Comparison of ENCODE assay signal across 20 cellular contexts in the genomic region with DNA sequence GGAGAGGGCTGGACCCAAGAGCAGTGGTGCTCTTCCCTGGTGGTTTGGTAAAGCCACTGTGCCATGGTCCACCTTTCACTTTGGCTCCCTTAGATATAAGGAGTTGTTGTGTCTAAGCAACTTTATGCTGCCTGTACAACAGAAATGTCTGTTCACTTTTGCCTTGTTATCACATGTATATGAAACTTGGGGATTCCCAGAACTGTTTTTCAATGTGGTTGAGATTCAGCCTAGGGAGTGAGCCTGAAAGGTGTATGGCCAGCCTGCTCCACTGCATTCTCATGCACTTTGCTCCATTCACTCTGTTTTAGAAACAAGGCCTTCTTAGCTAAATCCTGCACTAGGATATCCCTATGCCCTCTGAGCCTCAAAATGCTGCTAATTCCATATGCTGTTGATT.
DNase-seq lines count a peak whose midpoint lies in the region; ATAC-seq, FAIRE-seq and TF ChIP-seq lines count a peak whose summit lies in the region.
"Had no signal": no experiment of that assay in that cellular context is flagged by ENCODE, and none has a peak within 500 bp of the region (broad histone marks: within the 10 kb centered on the region; RNA-seq: fewer than 3 reads in every experiment).

No MANE protein-coding gene starts in this region.

- no peaks in the 10 kb centered on the region for H3K27me3 Mint-ChIP-seq in chondrocyte (ENCODE audit: low read depth)
- H3K27me3 Mint-ChIP-seq: CD8-positive, alpha-beta memory T cell had no signal

- peak; percentile 69 for ATAC-seq in GM18508 (IDR thresholded peaks at IDR 0.05; ENCODE audit: insufficient read depth, unreplicated experiment)
- ATAC-seq in GM19397 (IDR thresholded peaks at IDR 0.05; ENCODE audit: unreplicated experiment) = peak; percentile 52
- ATAC-seq in HG03457 (IDR thresholded peaks at IDR 0.05; ENCODE audit: unreplicated experiment) = peak; percentile 62
- peak; percentile 15 for ATAC-seq in left colon
- ATAC-seq: activated CD4-positive, CD25-positive, alpha-beta regulatory T cell treated with anti-CD3 and anti-CD28 coated beads, Interleukin-2, amount 50 U/mL, for 24 hours; activated naive CD4-positive, alpha-beta T cell treated with anti-CD3 and anti-CD28 coated beads, Interleukin-2, amount 50 U/mL, for 72 hours had no signal

- no peak for FAIRE-seq in frontal cortex (lab: Jason Lieb, UNC)

- DNase-seq in left colon = no peak
- no peak for DNase-seq in frontal cortex (ENCODE audit: low spot score in 2 of 2)
- no peak for DNase-seq in chondrocyte (ENCODE audit: low spot score)
- no peak for DNase-seq in NOMO-1 (lab: John Stamatoyannopoulos, UW; ENCODE audit: unreplicated experiment in 2 of 2)
- DNase-seq: CD8-positive, alpha-beta memory T cell; colonic mucosa; heart right ventricle; HFFc6; immature natural killer cell; NCI-H187; NCI-H345; SK-N-SH; stimulated activated CD8-positive, alpha-beta memory T cell treated with anti-CD3 and anti-CD28 coated beads, Interleukin-4, amount 100 ng/mL, for 48 hours; T-helper 9 cell had no signal

- H3K27ac Mint-ChIP-seq in chondrocyte (ENCODE audit: unreplicated experiment) = no peak overlapping the region
- H3K27ac Mint-ChIP-seq: activated naive CD4-positive, alpha-beta T cell treated with anti-CD3 and anti-CD28 coated beads, Interleukin-2, amount 50 U/mL, for 72 hours; activated T-helper 1 cell treated with anti-CD3 and anti-CD28 coated beads, Interleukin-12 subunit alpha, Interleukin-12 subunit beta, Interleukin-2, Interleukin-4 antibody, amounts not matched to agents 30 ng/mL and 10 ng/mL and 1 ng/mL, durations not matched to agents 14 hours and 24 hours and 36 hours; CD8-positive, alpha-beta memory T cell; HFFc6; immature natural killer cell had no signal

- no peak overlapping the region for H3K4me3 Mint-ChIP-seq in chondrocyte (ENCODE audit: unreplicated experiment)
- H3K4me3 Mint-ChIP-seq: activated T-helper 1 cell treated with anti-CD3 and anti-CD28 coated beads, Interleukin-12 subunit alpha, Interleukin-12 subunit beta, Interleukin-2, Interleukin-4 antibody, amounts not matched to agents 30 ng/mL and 10 ng/mL and 1 ng/mL, durations not matched to agents 14 hours and 24 hours and 36 hours; CD8-positive, alpha-beta memory T cell; HFFc6; immature natural killer cell had no signal

- TF ChIP-seq CTCF in chondrocyte (IDR thresholded peaks at IDR 0.05) = no peak

- H3K9me3 Mint-ChIP-seq in chondrocyte (ENCODE audit: low read depth) = peaks cover 4% of the 10 kb centered on the region
- H3K9me3 Mint-ChIP-seq: activated naive CD4-positive, alpha-beta T cell treated with anti-CD3 and anti-CD28 coated beads, Interleukin-2, amount 50 U/mL, for 72 hours; CD8-positive, alpha-beta memory T cell; HFFc6 had no signal

- peaks cover 32% of the 10 kb centered on the region for H3K4me1 Mint-ChIP-seq in chondrocyte (ENCODE audit: low read depth)
- H3K4me1 Mint-ChIP-seq: CD8-positive, alpha-beta memory T cell; immature natural killer cell had no signal

- H3K36me3 Mint-ChIP-seq in chondrocyte (ENCODE audit: low read depth) = peaks cover 1% of the 10 kb centered on the region
- H3K36me3 Mint-ChIP-seq: activated naive CD4-positive, alpha-beta T cell treated with anti-CD3 and anti-CD28 coated beads, Interleukin-2, amount 50 U/mL, for 72 hours; immature natural killer cell had no signal

- intact Hi-C loops in left colon (cut with DNase I, micrococcal nuclease) = no loop called here

Comparison
In these comparisons a context has a peak if more than half of its experiments do, and no peak if none do; other contexts are left out.
1. ATAC-seq: peak in every context shown above with its lines; median percentile 69 in GM18508; 62 in HG03457; 52 in GM19397; 15 in left colon.